In the genomic region with DNA sequence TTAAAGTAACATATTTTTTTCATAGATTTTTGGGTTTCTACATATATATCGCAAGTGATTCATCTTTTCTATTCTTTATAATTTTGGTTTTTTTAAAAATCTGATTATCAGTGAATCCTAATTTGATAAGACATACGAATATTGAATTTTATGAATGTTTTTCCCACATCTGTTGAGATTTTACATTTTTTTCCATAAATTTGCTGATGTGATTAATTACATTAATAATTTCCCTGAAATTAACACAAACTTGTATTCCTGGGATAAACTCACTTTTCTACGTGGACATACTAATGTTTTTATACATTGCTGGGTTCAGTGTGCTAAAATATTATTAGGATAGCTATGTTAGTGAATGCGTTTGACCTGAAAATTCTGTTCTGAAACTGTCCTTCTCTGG, we compare ENCODE assay signal across 38 cellular contexts.
"Had no signal": no experiment of that assay in that cellular context is flagged by ENCODE, and none has a peak within 500 bp of the region (broad histone marks: within the 10 kb centered on the region; RNA-seq: fewer than 3 reads in every experiment).

No MANE protein-coding gene starts in this region.

- H3K4me3 ChIP-seq: adrenal gland, body of pancreas, breast epithelium, MG63, Peyer's patch had no signal

- ATAC-seq: body of pancreas, PC-3, Right ventricle myocardium inferior, SK-N-SH treated with all-trans-retinoic acid at 6 μM for 48 hours, T-cell had no signal

- H3K4me3 Mint-ChIP-seq: activated B cell treated with CpG ODN at 0.5 μM for 24 hours; activated CD4-positive, alpha-beta memory T cell treated with anti-CD3 and anti-CD28 coated beads for 36 hours; activated naive CD4-positive, alpha-beta T cell treated with anti-CD3 and anti-CD28 coated beads, Interleukin-2, amount 50 U/mL, for 24 hours; activated naive CD8-positive, alpha-beta T cell treated with anti-CD3 and anti-CD28 coated beads, Interleukin-2, amount 10 ng/mL, durations not matched to agents 7 days and 5 days; T-cell had no signal

- FAIRE-seq: astrocyte had no signal

- H3K4me1 ChIP-seq: adrenal gland, body of pancreas, breast epithelium, Peyer's patch had no signal

- DNase-seq: activated B cell treated with CpG ODN at 0.5 μM for 24 hours; activated CD4-positive, alpha-beta memory T cell treated with anti-CD3 and anti-CD28 coated beads for 36 hours; activated CD4-positive, alpha-beta T cell treated with anti-CD3 and anti-CD28 coated beads for 4 hours; activated CD4-positive, alpha-beta T cell treated with anti-CD3 and anti-CD28 coated beads, Interleukin-2, amount 50 U/mL, for 1 hour; activated CD4-positive, CD25-positive, alpha-beta regulatory T cell treated with anti-CD3 and anti-CD28 coated beads, Interleukin-2, amount 50 U/mL, for 72 hours; activated CD8-positive, alpha-beta memory T cell treated with anti-CD3 and anti-CD28 coated beads, Interleukin-2, amount 50 U/mL, for 4 hours; activated gamma-delta T cell; activated naive CD4-positive, alpha-beta T cell treated with Interleukin-2 at 50 U/mL for 16 hours; activated naive CD8-positive, alpha-beta T cell treated with anti-CD3 and anti-CD28 coated beads, Interleukin-2, amount 10 ng/mL, durations not matched to agents 7 days and 5 days; activated T-cell treated with anti-CD3 and anti-CD28 coated beads for 4 hours; activated T-cell treated with anti-CD3 and anti-CD28 coated beads, Interleukin-2, amount 50 U/mL, for 48 hours; adrenal gland; body of pancreas; Kasumi-1; MG63; NCI-H1048; NCI-H1105 treated with DMSO at 0.1 percent for 48 hours; NCI-H1436; NCI-H1694; NCI-H1930; NCI-H2081 treated with DMSO at 0.1 percent for 48 hours; NCI-H226; NCI-H446 treated with DMSO at 0.1 percent for 48 hours; NCI-H524; PC-3; Peyer's patch; SIG-M5; T-cell; T-helper 2 cell; T-helper 9 cell had no signal

- H3K27ac ChIP-seq: adrenal gland, body of pancreas, breast epithelium, Peyer's patch, RWPE1, VCaP had no signal

- H3K27ac Mint-ChIP-seq: activated B cell treated with CpG ODN at 0.5 μM for 24 hours; activated CD4-positive, alpha-beta memory T cell treated with anti-CD3 and anti-CD28 coated beads for 36 hours had no signal

- H3K9me3 ChIP-seq: adrenal gland, body of pancreas, breast epithelium, MG63, Peyer's patch had no signal

- H3K27me3 Mint-ChIP-seq: activated B cell treated with CpG ODN at 0.5 μM for 24 hours; activated CD4-positive, alpha-beta memory T cell treated with anti-CD3 and anti-CD28 coated beads for 36 hours; activated naive CD4-positive, alpha-beta T cell treated with anti-CD3 and anti-CD28 coated beads, Interleukin-2, amount 50 U/mL, for 24 hours; activated naive CD8-positive, alpha-beta T cell treated with anti-CD3 and anti-CD28 coated beads, Interleukin-2, amount 10 ng/mL, durations not matched to agents 7 days and 5 days; T-cell had no signal

- H3K9me3 Mint-ChIP-seq: activated B cell treated with CpG ODN at 0.5 μM for 24 hours; activated CD4-positive, alpha-beta memory T cell treated with anti-CD3 and anti-CD28 coated beads for 36 hours; activated naive CD4-positive, alpha-beta T cell treated with anti-CD3 and anti-CD28 coated beads, Interleukin-2, amount 50 U/mL, for 24 hours; activated naive CD8-positive, alpha-beta T cell treated with anti-CD3 and anti-CD28 coated beads, Interleukin-2, amount 10 ng/mL, durations not matched to agents 7 days and 5 days; activated T-helper 2 cell treated with anti-CD3 and anti-CD28 coated beads, Interferon-gamma antibody, Interleukin-2, Interleukin-4, amounts not matched to agents 10 μg/mL and 5 μg/mL and 100 μg/mL, durations not matched to agents 14 hours and 24 hours and 36 hours; T-cell had no signal
